In genomic region chr21:40013001-40013735, GRCh38 we compare ENCODE assay signal across 5 cellular contexts.
"Had no signal": no experiment of that assay in that cellular context is flagged by ENCODE, and none has a peak within 500 bp of the region (broad histone marks: within the 10 kb centered on the region; RNA-seq: fewer than 3 reads in every experiment).

No MANE protein-coding gene starts in this region.

- ATAC-seq: HepG2, K562 had no signal

- H3K4me3 ChIP-seq: K562 had no signal

- H3K27ac ChIP-seq: HL-60 had no signal

- DNase-seq: IMR-90, KBM-7 had no signal
